In the genomic region with DNA sequence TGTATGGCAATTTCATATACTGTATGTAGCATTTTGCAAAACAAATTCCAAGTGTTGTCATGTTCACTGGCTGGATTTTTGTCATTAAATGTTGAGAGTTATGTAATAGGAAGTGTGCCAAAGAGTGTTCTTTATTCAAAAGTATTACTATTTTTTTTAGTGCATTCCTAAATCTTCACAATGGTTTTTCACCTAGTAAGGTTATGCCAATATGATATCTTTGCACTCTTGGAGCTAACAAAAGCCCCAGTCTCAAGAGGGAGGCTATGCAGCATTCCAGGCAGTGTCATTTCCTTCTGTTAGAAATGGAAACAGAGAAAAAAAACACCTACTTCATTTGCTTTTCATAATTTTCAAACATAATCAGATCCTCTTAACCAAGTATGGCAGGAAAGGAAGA, we compare ENCODE assay signal across 2 cellular contexts.
TF ChIP-seq lines count a peak whose summit lies in the region.

No MANE protein-coding gene starts in this region.

TF ChIP-seq in HCT116, 20 proteins besides CTCF, POLR2A, EP300 and RAD21:
- TF ChIP-seq TCF7L2 (IDR thresholded peaks at IDR 0.05; ENCODE audit: borderline replicate concordance, extremely low read depth, insufficient read depth, insufficient read length) (no peak), ELF1 (IDR thresholded peaks at IDR 0.05; ENCODE audit: borderline replicate concordance, low read depth) (no peak), CEBPB (IDR thresholded peaks at IDR 0.05; ENCODE audit: low read depth) (no peak), SIN3A (IDR thresholded peaks at IDR 0.05; ENCODE audit: low read depth) (no peak), EGR1 (IDR thresholded peaks at IDR 0.05; ENCODE audit: low read depth) (no peak), FOSL1 (IDR thresholded peaks at IDR 0.05; ENCODE audit: low read depth) (no peak), SRF (IDR thresholded peaks at IDR 0.05; ENCODE audit: low read depth) (no peak), ZFX (IDR thresholded peaks at IDR 0.05) (no peak), YY1 (IDR thresholded peaks at IDR 0.05; ENCODE audit: extremely low read depth, insufficient replicate concordance, low read depth, low read length) (no peak), ZBTB33 (IDR thresholded peaks at IDR 0.05; ENCODE audit: extremely low read depth, insufficient replicate concordance, low read length) (no peak), EZH2 (IDR thresholded peaks at IDR 0.05) (no peak), JUND (IDR thresholded peaks at IDR 0.05) (no peak), POLR2AphosphoS5 (IDR thresholded peaks at IDR 0.05; ENCODE audit: low read depth, low read length) (no peak), EZH2phosphoT487 (IDR thresholded peaks at IDR 0.05; ENCODE audit: borderline replicate concordance) (no peak), ZNF274 (IDR thresholded peaks at IDR 0.05; ENCODE audit: low read depth, low read length) (no peak), SP1 (IDR thresholded peaks at IDR 0.05; ENCODE audit: low read depth) (no peak), CBX3 (IDR thresholded peaks at IDR 0.05; ENCODE audit: low read depth) (no peak)
- TF ChIP-seq, protein P1, sequence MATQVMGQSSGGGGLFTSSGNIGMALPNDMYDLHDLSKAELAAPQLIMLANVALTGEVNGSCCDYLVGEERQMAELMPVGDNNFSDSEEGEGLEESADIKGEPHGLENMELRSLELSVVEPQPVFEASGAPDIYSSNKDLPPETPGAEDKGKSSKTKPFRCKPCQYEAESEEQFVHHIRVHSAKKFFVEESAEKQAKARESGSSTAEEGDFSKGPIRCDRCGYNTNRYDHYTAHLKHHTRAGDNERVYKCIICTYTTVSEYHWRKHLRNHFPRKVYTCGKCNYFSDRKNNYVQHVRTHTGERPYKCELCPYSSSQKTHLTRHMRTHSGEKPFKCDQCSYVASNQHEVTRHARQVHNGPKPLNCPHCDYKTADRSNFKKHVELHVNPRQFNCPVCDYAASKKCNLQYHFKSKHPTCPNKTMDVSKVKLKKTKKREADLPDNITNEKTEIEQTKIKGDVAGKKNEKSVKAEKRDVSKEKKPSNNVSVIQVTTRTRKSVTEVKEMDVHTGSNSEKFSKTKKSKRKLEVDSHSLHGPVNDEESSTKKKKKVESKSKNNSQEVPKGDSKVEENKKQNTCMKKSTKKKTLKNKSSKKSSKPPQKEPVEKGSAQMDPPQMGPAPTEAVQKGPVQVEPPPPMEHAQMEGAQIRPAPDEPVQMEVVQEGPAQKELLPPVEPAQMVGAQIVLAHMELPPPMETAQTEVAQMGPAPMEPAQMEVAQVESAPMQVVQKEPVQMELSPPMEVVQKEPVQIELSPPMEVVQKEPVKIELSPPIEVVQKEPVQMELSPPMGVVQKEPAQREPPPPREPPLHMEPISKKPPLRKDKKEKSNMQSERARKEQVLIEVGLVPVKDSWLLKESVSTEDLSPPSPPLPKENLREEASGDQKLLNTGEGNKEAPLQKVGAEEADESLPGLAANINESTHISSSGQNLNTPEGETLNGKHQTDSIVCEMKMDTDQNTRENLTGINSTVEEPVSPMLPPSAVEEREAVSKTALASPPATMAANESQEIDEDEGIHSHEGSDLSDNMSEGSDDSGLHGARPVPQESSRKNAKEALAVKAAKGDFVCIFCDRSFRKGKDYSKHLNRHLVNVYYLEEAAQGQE (IDR thresholded peaks at IDR 0.05; ENCODE audit: low read depth), result no peak
- TF ChIP-seq, protein P2, sequence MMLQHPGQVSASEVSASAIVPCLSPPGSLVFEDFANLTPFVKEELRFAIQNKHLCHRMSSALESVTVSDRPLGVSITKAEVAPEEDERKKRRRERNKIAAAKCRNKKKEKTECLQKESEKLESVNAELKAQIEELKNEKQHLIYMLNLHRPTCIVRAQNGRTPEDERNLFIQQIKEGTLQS (IDR thresholded peaks at IDR 0.05), result no peak
- TF ChIP-seq, protein P3, sequence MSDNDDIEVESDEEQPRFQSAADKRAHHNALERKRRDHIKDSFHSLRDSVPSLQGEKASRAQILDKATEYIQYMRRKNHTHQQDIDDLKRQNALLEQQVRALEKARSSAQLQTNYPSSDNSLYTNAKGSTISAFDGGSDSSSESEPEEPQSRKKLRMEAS (IDR thresholded peaks at IDR 0.05), result no peak

TF ChIP-seq in K562, 482 proteins besides CTCF, POLR2A, EP300 and RAD21:
- TF ChIP-seq, protein P4, sequence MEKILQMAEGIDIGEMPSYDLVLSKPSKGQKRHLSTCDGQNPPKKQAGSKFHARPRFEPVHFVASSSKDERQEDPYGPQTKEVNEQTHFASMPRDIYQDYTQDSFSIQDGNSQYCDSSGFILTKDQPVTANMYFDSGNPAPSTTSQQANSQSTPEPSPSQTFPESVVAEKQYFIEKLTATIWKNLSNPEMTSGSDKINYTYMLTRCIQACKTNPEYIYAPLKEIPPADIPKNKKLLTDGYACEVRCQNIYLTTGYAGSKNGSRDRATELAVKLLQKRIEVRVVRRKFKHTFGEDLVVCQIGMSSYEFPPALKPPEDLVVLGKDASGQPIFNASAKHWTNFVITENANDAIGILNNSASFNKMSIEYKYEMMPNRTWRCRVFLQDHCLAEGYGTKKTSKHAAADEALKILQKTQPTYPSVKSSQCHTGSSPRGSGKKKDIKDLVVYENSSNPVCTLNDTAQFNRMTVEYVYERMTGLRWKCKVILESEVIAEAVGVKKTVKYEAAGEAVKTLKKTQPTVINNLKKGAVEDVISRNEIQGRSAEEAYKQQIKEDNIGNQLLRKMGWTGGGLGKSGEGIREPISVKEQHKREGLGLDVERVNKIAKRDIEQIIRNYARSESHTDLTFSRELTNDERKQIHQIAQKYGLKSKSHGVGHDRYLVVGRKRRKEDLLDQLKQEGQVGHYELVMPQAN (IDR thresholded peaks at IDR 0.05; ENCODE audit: borderline replicate concordance), result no peak
- TF ChIP-seq FOXJ2 (tag; IDR thresholded peaks at IDR 0.05), result 0 out of 2 replicates have a peak, but pooled peaks have one; percentile 9
- TF ChIP-seq MYC (IDR thresholded peaks at IDR 0.05; ENCODE audit: low read depth, low read length), result no peak
- no peak for TF ChIP-seq MYC (CRISPR knock-in tag; IDR thresholded peaks at IDR 0.05; ENCODE audit: borderline replicate concordance, low read depth)
